ENCODE assay signal across 6 cellular contexts in genomic region chr13:79941752-79942151, GRCh38.
"Had no signal": no experiment of that assay in that cellular context is flagged by ENCODE, and none has a peak within 500 bp of the region (broad histone marks: within the 10 kb centered on the region; RNA-seq: fewer than 3 reads in every experiment).

No MANE protein-coding gene starts in this region.

- DNase-seq: GM23248, GOT3, H7, KBM-7 had no signal

- H3K27me3 Mint-ChIP-seq: IgD-negative memory B cell had no signal

- H3K27ac ChIP-seq: GM23248 had no signal

- H3K27ac Mint-ChIP-seq: IgD-negative memory B cell had no signal

- H2AFZ ChIP-seq: GM23248 had no signal

- H3K36me3 Mint-ChIP-seq: IgD-negative memory B cell had no signal

- H3K4me3 ChIP-seq: GM23248, HAP-1 had no signal

- H3K9ac ChIP-seq: GM23248 had no signal

- H3K36me3 ChIP-seq: HAP-1 had no signal

- H3K9me3 ChIP-seq: HAP-1 had no signal

- H3K4me1 Mint-ChIP-seq: IgD-negative memory B cell had no signal

- H3K4me3 Mint-ChIP-seq: IgD-negative memory B cell had no signal
